In genomic region chr7:87083865-87084519, GRCh38 we compare ENCODE assay signal across 22 cellular contexts. TPM values are rescaled to one million over a fixed set of nuclear protein-coding genes. Genes with fewer than 3 reads are reported as not detected.
A peak's percentile ranks its signal among the peaks of the same experiment; 100 is the strongest.
DNase-seq lines count a peak whose midpoint lies in the region; ATAC-seq lines count a peak whose summit lies in the region.
"Had no signal": no experiment of that assay in that cellular context is flagged by ENCODE, and none has a peak within 500 bp of the region (broad histone marks: within the 10 kb centered on the region; RNA-seq: fewer than 3 reads in every experiment).

No MANE protein-coding gene starts in this region.

- H3K79me2 ChIP-seq in GM23248 (ENCODE audit: insufficient read depth) = no peaks in the 10 kb centered on the region

- no peaks in the 10 kb centered on the region for H3K36me3 ChIP-seq in GM23248 (ENCODE audit: low read depth)
- H3K36me3 ChIP-seq: BLaER1 treated with 17β-estradiol and CSF1 and Interleukin-3, amounts not matched to agents 10 nM and 100 nM; cardiac muscle cell; esophagus muscularis mucosa; tibial nerve had no signal

- ATAC-seq in activated T-helper 17 cell treated with anti-CD3 and anti-CD28 coated beads, Interleukin-2, amount 50 U/mL, for 72 hours (replicated peaks) = peak; percentile 86
- ATAC-seq in GM18909 (IDR thresholded peaks at IDR 0.05; ENCODE audit: poor library complexity, unreplicated experiment) = no peak
- ATAC-seq: natural killer cell treated with Interleukin-12 subunit alpha and Interleukin-12 subunit beta and Interleukin-15 and Interleukin-18, amount 100 ng/mL, for 72 hours had no signal

- H3K27me3 Mint-ChIP-seq in activated T-helper 17 cell treated with anti-CD3 and anti-CD28 coated beads, Interleukin-2, amount 50 U/mL, for 72 hours = no peaks in the 10 kb centered on the region
- H3K27me3 Mint-ChIP-seq: progenitor cell of endocrine pancreas had no signal

- H3K27ac ChIP-seq in GM23248 = no peak overlapping the region
- H3K27ac ChIP-seq: BLaER1 treated with 17β-estradiol and CSF1 and Interleukin-3, amounts not matched to agents 10 nM and 100 nM; cardiac muscle cell; esophagus muscularis mucosa; tibial nerve had no signal

- no peaks in the 10 kb centered on the region for H3K9me2 ChIP-seq in GM23248 (ENCODE audit: insufficient read depth)

- no peaks in the 10 kb centered on the region for H3K9me3 ChIP-seq in GM23248 (ENCODE audit: low read depth)
- H3K9me3 ChIP-seq: esophagus muscularis mucosa had no signal

- H2AFZ ChIP-seq in GM23248 = no peak overlapping the region

- no peaks in the 10 kb centered on the region for H3K36me3 Mint-ChIP-seq in activated T-helper 17 cell treated with anti-CD3 and anti-CD28 coated beads, Interleukin-2, amount 50 U/mL, for 72 hours (ENCODE audit: low read depth)
- H3K36me3 Mint-ChIP-seq: natural killer cell treated with Interleukin-12 subunit alpha and Interleukin-12 subunit beta and Interleukin-15 and Interleukin-18, amount 100 ng/mL, for 72 hours had no signal

- peaks cover 5% of the 10 kb centered on the region for H3K4me1 Mint-ChIP-seq in activated T-helper 17 cell treated with anti-CD3 and anti-CD28 coated beads, Interleukin-2, amount 50 U/mL, for 72 hours

- no peak overlapping the region for H3K4me2 ChIP-seq in GM23248 (ENCODE audit: unreplicated experiment)
- H3K4me2 ChIP-seq: BLaER1 treated with 17β-estradiol and CSF1 and Interleukin-3, amounts not matched to agents 10 nM and 100 nM had no signal

- 70 to 78% methylated on average over 5 of the region's 5 CpGs for WGBS in GM23248 (ENCODE audit: low coverage in 1 of 2, low lambda C conversion rate in 2 of 2, missing lambda C conversion rate in 2 of 2), 2 experiments

- H3K4me3 Mint-ChIP-seq in activated T-helper 17 cell treated with anti-CD3 and anti-CD28 coated beads, Interleukin-2, amount 50 U/mL, for 72 hours = no peak overlapping the region
- H3K4me3 Mint-ChIP-seq: natural killer cell treated with Interleukin-12 subunit alpha and Interleukin-12 subunit beta and Interleukin-15 and Interleukin-18, amount 100 ng/mL, for 72 hours had no signal

- H4K20me1 ChIP-seq in GM23248 (ENCODE audit: insufficient read depth) = no peaks in the 10 kb centered on the region
- H4K20me1 ChIP-seq: BLaER1 treated with 17β-estradiol and CSF1 and Interleukin-3, amounts not matched to agents 10 nM and 100 nM had no signal

- in situ Hi-C loops in GM23248 (cut with MboI) = no loop called here

- H3F3A ChIP-seq in GM23248 (ENCODE audit: insufficient read depth) = no peaks in the 10 kb centered on the region

- peak; percentile 5 for DNase-seq in activated CD4-positive, alpha-beta T cell treated with anti-CD3 and anti-CD28 coated beads for 48 hours
- no peak for DNase-seq in activated CD4-positive, alpha-beta T cell treated with anti-CD3 and anti-CD28 coated beads, Interleukin-2, amount 50 U/mL, for 4 hours
- DNase-seq in GM23248 = peak; percentile 43
- peak; percentile 17 for DNase-seq in kidney tubule cell (ENCODE audit: low spot score)
- DNase-seq in T-helper 1 cell = no peak
- DNase-seq in iPS-NIHi11 (ENCODE audit: low spot score) = no peak
- DNase-seq: 8988T; activated CD8-positive, alpha-beta memory T cell treated with anti-CD3 and anti-CD28 coated beads, Interleukin-2, amount 50 U/mL, for 48 hours; GF-D8; kidney; NCI-H187 treated with DMSO at 0.1 percent for 48 hours; SIG-M5; small intestine; T-helper 9 cell had no signal

- no peak overlapping the region for H3K27ac Mint-ChIP-seq in activated T-helper 17 cell treated with anti-CD3 and anti-CD28 coated beads, Interleukin-2, amount 50 U/mL, for 72 hours
- H3K27ac Mint-ChIP-seq: natural killer cell treated with Interleukin-12 subunit alpha and Interleukin-12 subunit beta and Interleukin-15 and Interleukin-18, amount 100 ng/mL, for 72 hours; progenitor cell of endocrine pancreas had no signal

- H3K4me1 ChIP-seq in GM23248 (ENCODE audit: insufficient read depth) = no peaks in the 10 kb centered on the region
- H3K4me1 ChIP-seq: BLaER1 treated with 17β-estradiol and CSF1 and Interleukin-3, amounts not matched to agents 10 nM and 100 nM; esophagus muscularis mucosa; tibial nerve had no signal

- H3K9ac ChIP-seq in GM23248 = no peak overlapping the region
- H3K9ac ChIP-seq: BLaER1 treated with 17β-estradiol and CSF1 and Interleukin-3, amounts not matched to agents 10 nM and 100 nM had no signal

- no peaks in the 10 kb centered on the region for H3K9me3 Mint-ChIP-seq in activated T-helper 17 cell treated with anti-CD3 and anti-CD28 coated beads, Interleukin-2, amount 50 U/mL, for 72 hours
- H3K9me3 Mint-ChIP-seq: natural killer cell treated with Interleukin-12 subunit alpha and Interleukin-12 subunit beta and Interleukin-15 and Interleukin-18, amount 100 ng/mL, for 72 hours had no signal

- H3K4me3 ChIP-seq in GM23248 = no peak overlapping the region
- H3K4me3 ChIP-seq: BLaER1 treated with 17β-estradiol and CSF1 and Interleukin-3, amounts not matched to agents 10 nM and 100 nM; cardiac muscle cell; esophagus muscularis mucosa; tibial nerve had no signal

- no peaks in the 10 kb centered on the region for H3K27me3 ChIP-seq in GM23248 (replicated peaks; ENCODE audit: insufficient read depth)
- H3K27me3 ChIP-seq: BLaER1 treated with 17β-estradiol and CSF1 and Interleukin-3, amounts not matched to agents 10 nM and 100 nM; cardiac muscle cell; esophagus muscularis mucosa; tibial nerve had no signal

RNA-seq across cellular contexts. Expression of gene ELAPOR2, which starts 24.5 kb away (rescaled TPM):
- 1.0 and 1.8 TPM in 2 replicates for total RNA-seq in GM23248 (2014; rRNA removed; shearing (Covaris generic))
- 0.57 and 1.6 TPM in 2 replicates for polyA plus RNA-seq in GM23248 (2016; fragmentation: Nextera tagmentation; extraction: Ambion mirVana)
- 1 to 10 TPM; 3.0 to 3.7 TPM for total RNA-seq in activated T-helper 17 cell treated with anti-CD3 and anti-CD28 coated beads, Interleukin-2, amount 50 U/mL, for 72 hours

Comparison
In these comparisons a context has a peak if more than half of its experiments do, and no peak if none do; other contexts are left out.
1. DNase-seq: peak in activated CD4-positive, alpha-beta T cell treated with anti-CD3 and anti-CD28 coated beads for 48 hours (single experiment), GM23248 (single experiment) and kidney tubule cell (single experiment); none in activated CD4-positive, alpha-beta T cell treated with anti-CD3 and anti-CD28 coated beads, Interleukin-2, amount 50 U/mL, for 4 hours (0 of 2), T-helper 1 cell (0 of 5) and iPS-NIHi11 (single experiment).